18 cellular contexts compared by ENCODE assay signal in the genomic region with DNA sequence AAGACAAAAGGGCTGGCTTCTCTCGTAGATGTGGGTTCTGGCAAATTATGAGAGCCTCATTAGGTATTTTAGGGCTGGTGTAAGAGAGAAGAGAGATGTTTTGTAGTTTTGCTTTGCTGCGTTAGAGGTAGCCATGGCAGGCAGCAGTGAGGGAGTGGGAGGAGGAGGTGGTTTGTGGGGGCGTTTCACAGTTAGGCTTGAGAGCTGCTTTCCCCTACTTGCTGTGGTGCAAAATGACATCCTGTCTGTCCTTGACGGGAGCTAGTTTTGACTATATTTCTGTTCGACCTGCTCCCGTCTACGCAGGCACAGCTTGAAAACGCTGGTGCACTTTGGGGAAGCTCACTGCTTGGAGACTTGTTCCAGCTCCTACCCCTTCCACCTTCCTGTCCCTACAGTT.
DNase-seq lines count a peak whose midpoint lies in the region; ATAC-seq and TF ChIP-seq lines count a peak whose summit lies in the region.
"Had no signal": no experiment of that assay in that cellular context is flagged by ENCODE, and none has a peak within 500 bp of the region (broad histone marks: within the 10 kb centered on the region; RNA-seq: fewer than 3 reads in every experiment).

No MANE protein-coding gene starts in this region.

- no peaks in the 10 kb centered on the region for H3K27me3 Mint-ChIP-seq in activated T-cell treated with anti-CD3 and anti-CD28 coated beads, Interleukin-2, amount 50 U/mL, for 72 hours (ENCODE audit: low read depth)
- no peaks in the 10 kb centered on the region for H3K27me3 Mint-ChIP-seq in activated B cell treated with CpG ODN at 0.5 μM for 24 hours
- peaks cover 5% of the 10 kb centered on the region for H3K27me3 Mint-ChIP-seq in endothelial cell (ENCODE audit: unreplicated experiment)
- H3K27me3 Mint-ChIP-seq in stimulated activated naive B cell treated with anti-CD40 and anti-IgM and Interleukin-4, amounts not matched to agents 10 μg/mL and 1 μg/mL and 100 μg/mL, for 72 hours = no peaks in the 10 kb centered on the region

- peaks cover 17% of the 10 kb centered on the region for H3K4me1 Mint-ChIP-seq in activated T-cell treated with anti-CD3 and anti-CD28 coated beads, Interleukin-2, amount 50 U/mL, for 72 hours (ENCODE audit: low read depth)
- peaks cover 7% of the 10 kb centered on the region for H3K4me1 Mint-ChIP-seq in activated B cell treated with CpG ODN at 0.5 μM for 24 hours
- H3K4me1 Mint-ChIP-seq in endothelial cell (ENCODE audit: unreplicated experiment) = no peaks in the 10 kb centered on the region
- H3K4me1 Mint-ChIP-seq in stimulated activated naive B cell treated with anti-CD40 and anti-IgM and Interleukin-4, amounts not matched to agents 10 μg/mL and 1 μg/mL and 100 μg/mL, for 72 hours = peaks cover 11 to 33% of the 10 kb centered on the region in 2 donors

- CTCF ChIA-PET in activated B cell treated with CpG ODN at 0.5 μM for 24 hours (lab: Charles Lee) = no interaction called here

- DNase-seq in activated T-cell treated with anti-CD3 and anti-CD28 coated beads, Interleukin-2, amount 50 U/mL, for 72 hours = no peak
- no peak for DNase-seq in activated T-cell treated with anti-CD3 and anti-CD28 coated beads, Interleukin-2, amount 50 U/mL, for 1 hour
- DNase-seq in activated B cell treated with CpG ODN at 0.5 μM for 24 hours = no peak
- DNase-seq in endothelial cell (ENCODE audit: low spot score) = no peak
- DNase-seq in stimulated activated naive B cell treated with anti-CD40 and anti-IgM and Interleukin-4, amounts not matched to agents 10 μg/mL and 1 μg/mL and 100 μg/mL, for 72 hours = no peak
- DNase-seq in SIG-M5 (lab: John Stamatoyannopoulos, UW) = no peak
- DNase-seq in activated effector memory CD4-positive, alpha-beta T cell treated with anti-CD3 and anti-CD28 coated beads, Interleukin-2, amount 50 U/mL, for 16 hours = no peak
- DNase-seq: ACHN; activated effector memory CD4-positive, alpha-beta T cell treated with Interleukin-2 at 50 U/mL for 16 hours; cortex of kidney; kidney; lower lobe of right lung; NCI-H1436; NCI-H2171; NCI-H526; occipital lobe; trophoblast cell had no signal

- POLR2A ChIA-PET in activated B cell treated with CpG ODN at 0.5 μM for 24 hours (lab: Charles Lee) = no interaction called here

- H3K27ac Mint-ChIP-seq in activated T-cell treated with anti-CD3 and anti-CD28 coated beads, Interleukin-2, amount 50 U/mL, for 72 hours = peak overlapping the region; percentile 7
- H3K27ac Mint-ChIP-seq in activated B cell treated with CpG ODN at 0.5 μM for 24 hours = peak overlapping the region; percentile 64
- H3K27ac Mint-ChIP-seq in endothelial cell (ENCODE audit: unreplicated experiment) = peak overlapping the region; percentile 36
- peak overlapping the region; percentile 79 for H3K27ac Mint-ChIP-seq in stimulated activated naive B cell treated with anti-CD40 and anti-IgM and Interleukin-4, amounts not matched to agents 10 μg/mL and 1 μg/mL and 100 μg/mL, for 72 hours

- peak; percentile 22 to 42 for ATAC-seq in activated T-cell treated with anti-CD3 and anti-CD28 coated beads, Interleukin-2, amount 50 U/mL, for 72 hours (replicated peaks in 1 of 2)
- no peak for ATAC-seq in activated B cell treated with CpG ODN at 0.5 μM for 24 hours (ENCODE audit: low read depth)
- no peak for ATAC-seq in stimulated activated naive B cell treated with anti-CD40 and anti-IgM and Interleukin-4, amounts not matched to agents 10 μg/mL and 1 μg/mL and 100 μg/mL, for 72 hours (replicated peaks)
- no peak for ATAC-seq in GM19328 (IDR thresholded peaks at IDR 0.05; ENCODE audit: unreplicated experiment)
- ATAC-seq: lower lobe of right lung had no signal

- intact Hi-C loops in activated B cell treated with CpG ODN at 0.5 μM for 24 hours (cut with micrococcal nuclease) = loop anchor here (10.0 kb wide), 1 partner anchor 106 kb away; no protein-coding TSS in a partner anchor

- no peak overlapping the region for H3K4me3 Mint-ChIP-seq in activated T-cell treated with anti-CD3 and anti-CD28 coated beads, Interleukin-2, amount 50 U/mL, for 72 hours
- H3K4me3 Mint-ChIP-seq in activated B cell treated with CpG ODN at 0.5 μM for 24 hours (no peak overlapping the region), endothelial cell (ENCODE audit: unreplicated experiment) (peak overlapping the region; percentile 65)
- H3K4me3 Mint-ChIP-seq in stimulated activated naive B cell treated with anti-CD40 and anti-IgM and Interleukin-4, amounts not matched to agents 10 μg/mL and 1 μg/mL and 100 μg/mL, for 72 hours = no peak overlapping the region

- peaks cover 5 to 6% of the 10 kb centered on the region in 2 donors for H3K36me3 Mint-ChIP-seq in activated T-cell treated with anti-CD3 and anti-CD28 coated beads, Interleukin-2, amount 50 U/mL, for 72 hours (ENCODE audit: insufficient read depth in 2 of 2)
- H3K36me3 Mint-ChIP-seq in activated B cell treated with CpG ODN at 0.5 μM for 24 hours (ENCODE audit: low read depth) (peaks cover 79% of the 10 kb centered on the region), endothelial cell (ENCODE audit: low read depth, unreplicated experiment) (peaks cover 29% of the 10 kb centered on the region)
- H3K36me3 Mint-ChIP-seq in stimulated activated naive B cell treated with anti-CD40 and anti-IgM and Interleukin-4, amounts not matched to agents 10 μg/mL and 1 μg/mL and 100 μg/mL, for 72 hours = peaks cover 38 to 62% of the 10 kb centered on the region in 2 donors

- H3K9me3 Mint-ChIP-seq in activated T-cell treated with anti-CD3 and anti-CD28 coated beads, Interleukin-2, amount 50 U/mL, for 72 hours = no peaks in the 10 kb centered on the region
- no peaks in the 10 kb centered on the region for H3K9me3 Mint-ChIP-seq in activated B cell treated with CpG ODN at 0.5 μM for 24 hours
- no peaks in the 10 kb centered on the region for H3K9me3 Mint-ChIP-seq in endothelial cell (ENCODE audit: unreplicated experiment)
- no peaks in the 10 kb centered on the region for H3K9me3 Mint-ChIP-seq in stimulated activated naive B cell treated with anti-CD40 and anti-IgM and Interleukin-4, amounts not matched to agents 10 μg/mL and 1 μg/mL and 100 μg/mL, for 72 hours

- TF ChIP-seq CTCF in activated B cell treated with CpG ODN at 0.5 μM for 24 hours (IDR thresholded peaks at IDR 0.05) (no peak), endothelial cell (IDR thresholded peaks at IDR 0.05; ENCODE audit: unreplicated experiment) (no peak)

Comparison
In these comparisons a context has a peak if more than half of its experiments do, and no peak if none do; other contexts are left out.
1. ATAC-seq: peak in activated T-cell treated with anti-CD3 and anti-CD28 coated beads, Interleukin-2, amount 50 U/mL, for 72 hours (2 of 2); none in activated B cell treated with CpG ODN at 0.5 μM for 24 hours (single experiment), stimulated activated naive B cell treated with anti-CD40 and anti-IgM and Interleukin-4, amounts not matched to agents 10 μg/mL and 1 μg/mL and 100 μg/mL, for 72 hours (0 of 2) and GM19328 (single experiment).
2. H3K27ac Mint-ChIP-seq: peak in every context shown above with its lines; median percentile 79 in stimulated activated naive B cell treated with anti-CD40 and anti-IgM and Interleukin-4, amounts not matched to agents 10 μg/mL and 1 μg/mL and 100 μg/mL, for 72 hours; 64 in activated B cell treated with CpG ODN at 0.5 μM for 24 hours; 36 in endothelial cell; 7 in activated T-cell treated with anti-CD3 and anti-CD28 coated beads, Interleukin-2, amount 50 U/mL, for 72 hours.